ENCODE assay signal across 9 cellular contexts in genomic region chr18:49559326-49559931, GRCh38. TPM values are rescaled to one million over a fixed set of nuclear protein-coding genes. Genes with fewer than 3 reads are reported as not detected.
DNase-seq lines count a peak whose midpoint lies in the region; TF ChIP-seq lines count a peak whose summit lies in the region.
"Not testable (repeated sequence)": the region's sequence is repeated elsewhere in the genome, so short reads cannot be mapped to it uniquely, and the experiment has no call there.
"Had no signal": no experiment of that assay in that cellular context is flagged by ENCODE, and none has a peak within 500 bp of the region (broad histone marks: within the 10 kb centered on the region; RNA-seq: fewer than 3 reads in every experiment).

No MANE protein-coding gene starts in this region.

- POLR2A ChIA-PET in HEK293 (lab: Yijun Ruan, JAX) = interaction anchor here (2.2 kb wide), 1 partner anchor 166 kb away, joined by 9 read pairs; no protein-coding TSS in a partner anchor

- peaks cover 38% of the 10 kb centered on the region for H3K4me1 Mint-ChIP-seq in brain

- peak overlapping the region in 1 of 5 experiments; percentile 4 for H3K4me3 Mint-ChIP-seq in brain

- not testable (repeated sequence) for H3K27me3 ChIP-seq in Peyer's patch
- peaks cover 27% of the 10 kb centered on the region for H3K27me3 ChIP-seq in transverse colon

- H3K9me3 ChIP-seq in HEK293 (ENCODE audit: control insufficient read depth, insufficient read depth, low read depth, low read length); Peyer's patch; transverse colon: not testable (repeated sequence)

- H3K4me1 ChIP-seq in HEK293 (ENCODE audit: control insufficient read depth, insufficient read depth, low read length) = not testable (repeated sequence)
- peaks cover 0 to 30% (median 4%) of the 10 kb centered on the region in 4 donors for H3K4me1 ChIP-seq in Peyer's patch
- H3K4me1 ChIP-seq in transverse colon = peaks cover 9 to 51% (median 20%) of the 10 kb centered on the region in 4 donors

- TF ChIP-seq CTCF in HEK293 (tag by site-specific recombination; IDR thresholded peaks at IDR 0.05) (peak; percentile 42; the same call in 1 of the 2 replicates), Peyer's patch (IDR thresholded peaks at IDR 0.05) (peak in 4 of 6 experiments; percentile 30 to 75 (median 72)), brain (conservative IDR thresholded peaks at IDR 0.05) (peak; percentile 71 to 77), transverse colon (IDR thresholded peaks at IDR 0.05) (peak; percentile 47 to 62 (median 52))

- intact Hi-C loops in transverse colon (cut with DNase I; ENCODE audit: low total_unique reads) = loop anchor here (10.0 kb wide), 1 partner anchor 225 kb away; no protein-coding TSS in a partner anchor

- not testable (repeated sequence) for H3K9me3 Mint-ChIP-seq in brain

- 10 to 64% methylated on average over 2 to 16 of the region's 16 CpGs for WGBS in transverse colon (ENCODE audit: low coverage in 1 of 2), 2 donors

- CTCF ChIA-PET in HEK293 (lab: Yijun Ruan, JAX) = interaction anchor here (0.6 to 4.1 kb wide), 31 partner anchors 11 to 320 kb away, joined by 3 to 51 read pairs (median 3); no protein-coding TSS in a partner anchor

- TF ChIP-seq EP300 in transverse colon (IDR thresholded peaks at IDR 0.05; ENCODE audit: low read depth) = not testable (repeated sequence)

- TF ChIP-seq POLR2A in Peyer's patch (IDR thresholded peaks at IDR 0.05); transverse colon (IDR thresholded peaks at IDR 0.05): not testable (repeated sequence)

- H3K27me3 Mint-ChIP-seq in brain = peaks cover 30% of the 10 kb centered on the region

- peak; percentile 40 for DNase-seq in DMS153 (lab: John Stamatoyannopoulos, UW)
- peak; percentile 26 for DNase-seq in NCI-H187 treated with DMSO at 0.1 percent for 48 hours (lab: John Stamatoyannopoulos, UW)
- DNase-seq in Peyer's patch, transverse colon: not testable (repeated sequence)
- peak; percentile 32 for DNase-seq in fibroblast of the conjunctiva (ENCODE audit: low read depth)
- DNase-seq in midbrain (lab: John Stamatoyannopoulos, UW) = peak; percentile 25

- not testable (repeated sequence) for H3K36me3 Mint-ChIP-seq in brain

- in situ Hi-C loops in transverse colon (cut with MboI; ENCODE audit: low pct_ligation_motif_present in 1 of 4, low pct_unique_long_range_greater_than_20kb in 1 of 4, low sequenced_read_pairs in 3 of 4) = loop anchor here (25.0 kb wide), 2 partner anchors 178 to 203 kb away; no protein-coding TSS in a partner anchor

- not testable (repeated sequence) for H3K36me3 ChIP-seq in HEK293 (ENCODE audit: control insufficient read depth in 2 of 2, insufficient read depth in 1 of 2, low read length in 2 of 2); Peyer's patch; transverse colon

- H3K27ac Mint-ChIP-seq in brain = not testable (repeated sequence)

- H3K27ac ChIP-seq in HEK293 (ENCODE audit: extremely low read depth, low read depth, low read length); Peyer's patch; transverse colon: not testable (repeated sequence)

- H3K4me3 ChIP-seq in HEK293 (ENCODE audit: low read depth, low read length); Peyer's patch; transverse colon: not testable (repeated sequence)

TF ChIP-seq in HEK293, 187 proteins besides CTCF, POLR2A, EP300 and RAD21:
- TF ChIP-seq SCRT1 (tag by site-specific recombination; IDR thresholded peaks at IDR 0.05; ENCODE audit: borderline replicate concordance) = 0 out of 2 replicates have a peak, but pooled peaks have one; percentile 23
- 0 out of 2 replicates have a peak, but pooled peaks have one; percentile 15 for TF ChIP-seq KLF9 (tag by site-specific recombination; IDR thresholded peaks at IDR 0.05; ENCODE audit: low read depth)
- peak; percentile 69; the same call in 1 of the 2 replicates for TF ChIP-seq ZSCAN30 (tag by site-specific recombination; IDR thresholded peaks at IDR 0.05)
- peak; percentile 26; the same call in 1 of the 2 replicates for TF ChIP-seq ZNF692 (tag by site-specific recombination; IDR thresholded peaks at IDR 0.05)
- TF ChIP-seq ZNF654 (tag by site-specific recombination; IDR thresholded peaks at IDR 0.05; ENCODE audit: low read depth) = peak; percentile 60
- peak; percentile 56 for TF ChIP-seq PRDM6 (tag by site-specific recombination; IDR thresholded peaks at IDR 0.05)
- TF ChIP-seq ZNF660 (tag by site-specific recombination; IDR thresholded peaks at IDR 0.05) = 0 out of 2 replicates have a peak, but pooled peaks have one; percentile 50

RNA-seq across cellular contexts. Expression of gene LIPG, which starts 2.4 kb away (rescaled TPM):
- 10 to 100 TPM; 19.3 to 63.5 (median 35.7) TPM for total RNA-seq in Peyer's patch
- polyA plus RNA-seq in brain (ENCODE audit: insufficient read depth, low read depth, low replicate concordance) = 0.44 TPM
- total RNA-seq in transverse colon = 10 to 100 TPM in 1 of 4 donors, 1 to 10 TPM in 3; 4.9 to 11.5 (median 6.9) TPM
- polyA plus RNA-seq: immature natural killer cell had no signal
